1 cellular context compared by ENCODE assay signal in the genomic region with DNA sequence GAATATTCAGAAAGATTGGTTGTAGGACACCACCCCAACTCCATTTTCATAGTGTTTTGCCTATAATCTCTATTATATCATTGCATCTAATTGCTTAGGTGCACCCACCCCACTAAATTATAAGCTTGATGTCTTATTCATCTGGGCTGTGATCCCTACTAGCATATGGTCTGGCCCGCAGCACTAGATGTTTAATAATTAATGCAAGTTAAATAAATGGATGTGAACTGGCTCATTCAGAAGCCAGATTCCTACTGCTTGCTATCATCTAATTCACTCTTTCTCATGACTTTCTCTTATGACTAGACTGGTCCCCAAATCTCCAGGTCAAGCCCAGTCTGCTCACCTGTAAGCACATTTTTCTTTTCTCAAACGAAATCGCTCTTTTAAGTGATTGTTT.
TF ChIP-seq lines count a peak whose summit lies in the region.

No MANE protein-coding gene starts in this region.

TF ChIP-seq in HepG2, 621 proteins besides CTCF, POLR2A, EP300 and RAD21 (continued from another document):
- no peak for TF ChIP-seq ADNP (CRISPR knock-in tag; IDR thresholded peaks at IDR 0.05)
